Comparison of ENCODE assay signal across 8 cellular contexts in the genomic region with DNA sequence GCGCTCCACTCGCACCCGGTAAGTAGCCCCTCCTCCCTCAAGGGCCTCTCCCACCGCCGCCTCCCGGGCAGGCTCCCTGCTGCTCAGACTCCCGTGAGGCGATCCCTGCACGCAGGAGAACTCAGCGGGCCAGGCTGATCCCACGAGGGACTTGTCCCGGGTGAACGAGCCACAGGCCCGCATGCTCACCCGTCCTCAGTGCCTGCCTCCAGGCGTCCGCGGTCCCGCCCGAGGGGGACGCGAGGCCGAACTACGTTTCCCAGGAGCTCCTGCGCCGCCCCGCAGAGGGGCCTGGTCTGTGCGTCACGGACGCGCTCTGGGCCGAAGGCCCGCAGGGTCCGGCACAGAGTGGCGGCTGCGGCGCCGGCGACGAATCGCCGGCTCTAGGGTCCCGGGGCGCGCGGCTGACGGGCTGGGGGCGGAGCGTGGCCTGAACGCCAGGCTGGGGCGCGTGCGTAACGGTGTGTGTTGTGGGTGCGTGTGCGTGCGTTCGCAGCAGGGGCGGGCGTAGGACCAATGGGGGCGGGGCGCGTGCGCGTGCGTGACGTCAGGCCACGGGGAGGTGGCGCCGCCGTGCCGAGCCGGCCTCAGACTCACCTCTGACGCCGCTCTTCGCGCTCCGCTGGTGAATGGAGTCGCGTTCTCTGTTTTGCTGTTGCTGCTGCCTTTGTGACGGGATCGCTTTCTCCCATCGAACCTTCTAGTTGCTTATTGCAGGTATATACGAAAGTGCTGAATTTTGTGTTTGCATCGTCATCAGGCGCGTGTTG. TPM values are rescaled to one million over a fixed set of nuclear protein-coding genes. Genes with fewer than 3 reads are reported as not detected.
DNase-seq lines count a peak whose midpoint lies in the region; ATAC-seq and TF ChIP-seq lines count a peak whose summit lies in the region.

Gene ZNF10 (plus strand): TSS at position 590 of the 770 bp plus-strand sequence. CDS start 13,866 bp downstream, outside the sequence.
Gene ZNF891 (minus strand): TSS at position 237 of the 770 bp plus-strand sequence. CDS start 8,356 bp downstream, outside the sequence.

- WGBS in right lobe of liver (ENCODE audit: insufficient coverage, low coverage, low lambda C conversion rate, missing lambda C conversion rate) = 0% methylated on average over 14 of the region's 87 CpGs

- DNase-seq in NCI-H526 treated with DMSO at 0.1 percent for 48 hours (lab: John Stamatoyannopoulos, UW) = peak; percentile 91
- peak; percentile 97 to 98 for DNase-seq in activated CD4-positive, alpha-beta T cell treated with anti-CD3 and anti-CD28 coated beads, Interleukin-2, amount 50 U/mL, for 48 hours
- peak; percentile 92 to 98 for DNase-seq in dermis microvascular lymphatic vessel endothelial cell (ENCODE audit: low read depth in 2 of 2)
- peak; percentile 97 to 98 (median 98) for DNase-seq in right lobe of liver
- peak; percentile 97 for DNase-seq in stimulated activated CD4-positive, alpha-beta T cell treated with anti-CD3 and anti-CD28 coated beads, Interleukin-4, amount 100 ng/mL, for 24 hours

- peaks cover 0 to 12% (median 9%) of the 10 kb centered on the region in 10 experiments; a peak in 9 of 20 replicates for H3K4me1 ChIP-seq in BLaER1 treated with 17β-estradiol and CSF1 and Interleukin-3, amounts not matched to agents 10 nM and 100 nM
- H3K4me1 ChIP-seq in right lobe of liver = no peaks in the 10 kb centered on the region

- H3K36me3 ChIP-seq in BLaER1 treated with 17β-estradiol and CSF1 and Interleukin-3, amounts not matched to agents 10 nM and 100 nM = peaks cover 63 to 76% (median 68%) of the 10 kb centered on the region in 11 experiments
- H3K36me3 ChIP-seq in right lobe of liver = peaks cover 0 to 3% (median 0%) of the 10 kb centered on the region in 4 donors

- H3K27ac ChIP-seq in BLaER1 treated with 17β-estradiol and CSF1 and Interleukin-3, amounts not matched to agents 10 nM and 100 nM = peak within 1 kb of the TSS; percentile 70 to 88 (median 83)
- peak within 1 kb of the TSS; percentile 85 to 98 (median 93) for H3K27ac ChIP-seq in right lobe of liver

- peak within 1 kb of the TSS; percentile 77 to 89 (median 86) for H3K4me3 ChIP-seq in BLaER1 treated with 17β-estradiol and CSF1 and Interleukin-3, amounts not matched to agents 10 nM and 100 nM
- peak within 1 kb of the TSS; percentile 69 to 90 (median 80) for H3K4me3 ChIP-seq in right lobe of liver

- intact Hi-C loops in right lobe of liver (cut with DNase I) = no loop called here

- no peak for TF ChIP-seq CTCF in right lobe of liver (IDR thresholded peaks at IDR 0.05)

- ATAC-seq in GM19324 (IDR thresholded peaks at IDR 0.05; ENCODE audit: low FRiP score, unreplicated experiment) (peak; percentile 94), HG03469 (IDR thresholded peaks at IDR 0.05; ENCODE audit: unreplicated experiment) (peak; percentile 85), right lobe of liver (peak; percentile 96 to 98 (median 97))

- no peaks in the 10 kb centered on the region for H3K27me3 ChIP-seq in BLaER1 treated with 17β-estradiol and CSF1 and Interleukin-3, amounts not matched to agents 10 nM and 100 nM
- H3K27me3 ChIP-seq in right lobe of liver = no peaks in the 10 kb centered on the region

- H3K9ac ChIP-seq in BLaER1 treated with 17β-estradiol and CSF1 and Interleukin-3, amounts not matched to agents 10 nM and 100 nM = peak within 1 kb of the TSS; percentile 76 to 88 (median 86)

- H4K20me1 ChIP-seq in BLaER1 treated with 17β-estradiol and CSF1 and Interleukin-3, amounts not matched to agents 10 nM and 100 nM = no peaks in the 10 kb centered on the region

- peak within 1 kb of the TSS; percentile 55 to 89 (median 83) for H3K4me2 ChIP-seq in BLaER1 treated with 17β-estradiol and CSF1 and Interleukin-3, amounts not matched to agents 10 nM and 100 nM

- peaks cover 77 to 83% (median 80%) of the 10 kb centered on the region in 11 experiments for H3K9me3 ChIP-seq in BLaER1 treated with 17β-estradiol and CSF1 and Interleukin-3, amounts not matched to agents 10 nM and 100 nM (replicated peaks in 1 of 11)
- H3K9me3 ChIP-seq in right lobe of liver = peaks cover 0 to 33% (median 19%) of the 10 kb centered on the region in 4 donors

- TF ChIP-seq POLR2A in right lobe of liver (IDR thresholded peaks at IDR 0.05) = peak; percentile 86

RNA-seq across cellular contexts. Expression of gene ZNF10, which starts in this region (rescaled TPM):
- 4.7 and 8.1 TPM in 2 replicates for total RNA-seq in dermis microvascular lymphatic vessel endothelial cell
- total RNA-seq in right lobe of liver = 1 to 10 TPM; 3.1 to 5.3 (median 3.8) TPM

RNA-seq across cellular contexts. Expression of gene ZNF891, which starts in this region (rescaled TPM):
- 0.51 TPM in 2 replicates for total RNA-seq in dermis microvascular lymphatic vessel endothelial cell
- total RNA-seq in right lobe of liver = under 1 TPM; 0.50 to 0.92 (median 0.79) TPM

Comparison
In these comparisons a context has a peak if more than half of its experiments do, and no peak if none do; other contexts are left out.
1. Peak in every context shown above with its lines: DNase-seq, ATAC-seq, H3K4me3 ChIP-seq and H3K27ac ChIP-seq.